ENCODE assay signal across 11 cellular contexts in genomic region chr9:41087157-41087770, GRCh38. TPM values are rescaled to one million over a fixed set of nuclear protein-coding genes. Genes with fewer than 3 reads are reported as not detected.
"Had no signal": no experiment of that assay in that cellular context is flagged by ENCODE, and none has a peak within 500 bp of the region (broad histone marks: within the 10 kb centered on the region; RNA-seq: fewer than 3 reads in every experiment).

No MANE protein-coding gene starts in this region.

RNA-seq across cellular contexts. Expression of gene FOXD4L6, which starts 41.2 kb away (rescaled TPM):
- total RNA-seq: activated B cell treated with CpG ODN at 0.5 μM for 24 hours; activated CD4-positive, alpha-beta T cell treated with anti-CD3 and anti-CD28 coated beads for 36 hours; activated naive CD4-positive, alpha-beta T cell treated with anti-CD3 and anti-CD28 coated beads, Interleukin-2, amount 50 U/mL, for 72 hours; activated T-helper 17 cell treated with anti-CD3 and anti-CD28 coated beads, Interleukin-2, amount 50 U/mL, for 72 hours; bronchial epithelial cell; epithelial cell of proximal tubule; left lobe of liver; naive thymus-derived CD8-positive, alpha-beta T cell; osteocyte; right atrium auricular region; T-helper 17 cell had no signal
- polyA plus RNA-seq: naive thymus-derived CD8-positive, alpha-beta T cell had no signal
